13 cellular contexts compared by ENCODE assay signal in the genomic region with DNA sequence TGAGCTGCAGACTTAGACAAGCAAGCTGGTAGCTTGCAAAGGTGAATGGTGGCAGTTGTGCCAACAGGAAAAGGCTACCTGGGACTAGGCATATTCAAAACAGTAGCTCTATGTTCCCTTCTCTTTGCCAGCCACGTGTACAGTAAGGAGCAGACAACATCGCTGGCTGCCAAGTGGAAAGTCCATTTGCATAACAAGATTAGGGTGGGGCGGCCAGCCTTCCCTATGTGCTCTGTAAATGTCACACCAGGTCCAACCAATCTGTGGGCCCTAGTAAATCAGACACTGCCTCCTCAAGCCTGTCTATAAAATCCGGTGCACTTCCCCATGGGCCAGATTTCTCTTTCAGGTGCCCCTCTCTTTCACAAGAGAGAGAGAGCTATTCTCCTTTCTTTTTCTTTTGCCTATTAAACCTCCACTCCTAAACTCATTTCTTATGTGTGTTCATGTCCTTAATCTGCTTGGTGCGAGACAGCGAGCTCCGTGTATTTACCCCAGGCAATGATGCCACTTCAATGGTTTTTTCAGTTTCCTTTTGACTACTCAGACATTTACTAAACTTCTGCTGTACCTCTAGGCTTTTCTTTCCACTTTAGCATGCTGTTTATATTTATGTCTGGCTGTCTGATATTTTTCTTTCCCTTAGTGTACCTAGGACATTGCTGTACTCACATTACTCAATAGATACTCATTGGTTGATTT.
DNase-seq lines count a peak whose midpoint lies in the region; ATAC-seq lines count a peak whose summit lies in the region.
"Had no signal": no experiment of that assay in that cellular context is flagged by ENCODE, and none has a peak within 500 bp of the region (broad histone marks: within the 10 kb centered on the region; RNA-seq: fewer than 3 reads in every experiment).

No MANE protein-coding gene starts in this region.

- peaks cover 31% of the 10 kb centered on the region for H3K4me1 ChIP-seq in HAP-1

- ATAC-seq in GM18861 (IDR thresholded peaks at IDR 0.05; ENCODE audit: unreplicated experiment), result peak; percentile 66
- ATAC-seq in HG03460 (IDR thresholded peaks at IDR 0.05; ENCODE audit: unreplicated experiment), result no peak
- ATAC-seq: stimulated activated naive CD8-positive, alpha-beta T cell treated with anti-CD3 and anti-CD28 coated beads, Interleukin-15, amount 100 ng/mL, for 72 hours had no signal

- no peaks in the 10 kb centered on the region for H3K36me3 ChIP-seq in HAP-1 (replicated peaks)

- peak; percentile 83 to 86 for DNase-seq in HAP-1 (ENCODE audit: low spot score in 2 of 2)
- peak; percentile 54 for DNase-seq in NCI-H526 treated with DMSO at 0.1 percent for 48 hours (lab: John Stamatoyannopoulos, UW)
- peak; percentile 70 for DNase-seq in mucosa of gallbladder (ENCODE audit: low spot score)
- no peak for DNase-seq in NCI-H128 (lab: John Stamatoyannopoulos, UW; ENCODE audit: unreplicated experiment)
- DNase-seq in H4 (ENCODE audit: low spot score), result no peak
- DNase-seq in activated gamma-delta T cell (lab: John Stamatoyannopoulos, UW), result no peak
- DNase-seq: Calu3; NCI-H510A treated with DMSO at 0.1 percent for 48 hours; nephron progenitor cell; stimulated activated CD4-positive, alpha-beta T cell treated with anti-CD3 and anti-CD28 coated beads, Interleukin-1b, Interleukin-23, amount 100 ng/mL, for 48 hours; stimulated activated naive CD8-positive, alpha-beta T cell treated with anti-CD3 and anti-CD28 coated beads, Interleukin-15, amount 100 ng/mL, for 72 hours had no signal

- in situ Hi-C loops in HAP-1 (cut with MboI; ENCODE audit: low sequenced_read_pairs), result no loop called here

- no peaks in the 10 kb centered on the region for H3K27me3 ChIP-seq in HAP-1 (ENCODE audit: low read depth)

- peak overlapping the region; percentile 8 for H3K4me3 ChIP-seq in HAP-1

- H3K9me3 ChIP-seq in HAP-1, result no peaks in the 10 kb centered on the region

Comparison
In these comparisons a context has a peak if more than half of its experiments do, and no peak if none do; other contexts are left out.
1. DNase-seq: peak in HAP-1 (2 of 2), NCI-H526 treated with DMSO at 0.1 percent for 48 hours (single experiment) and mucosa of gallbladder (single experiment); none in NCI-H128 (single experiment), H4 (single experiment) and activated gamma-delta T cell (single experiment).